Comparison of ENCODE assay signal across 1 cellular context in the genomic region with DNA sequence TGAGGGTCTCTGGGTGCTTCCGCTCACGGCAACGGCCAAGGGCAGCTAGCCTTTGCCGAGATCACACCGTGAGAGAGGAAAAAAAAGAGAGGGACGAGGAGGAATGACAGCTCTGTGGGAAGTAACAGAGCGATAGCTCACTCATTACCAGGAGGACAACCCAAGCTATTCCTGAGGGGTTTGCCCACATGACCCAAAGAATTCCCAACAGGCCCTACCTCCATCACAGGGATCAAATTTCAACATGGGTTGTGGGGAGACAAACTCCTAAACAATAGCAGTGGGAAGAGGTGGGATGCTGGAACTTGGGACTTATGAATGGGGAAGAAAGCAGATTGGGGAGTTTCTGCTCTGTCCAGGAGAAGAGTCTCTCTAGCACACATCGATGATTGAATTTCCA.
TF ChIP-seq lines count a peak whose summit lies in the region.

No MANE protein-coding gene starts in this region.

TF ChIP-seq in H1, 55 proteins besides CTCF, POLR2A, EP300 and RAD21:
- TF ChIP-seq CHD1 (IDR thresholded peaks at IDR 0.05; ENCODE audit: low read depth, low read length) (no peak), CHD2 (IDR thresholded peaks at IDR 0.05; ENCODE audit: low read length) (no peak), PHF8 (conservative IDR thresholded peaks at IDR 0.05; ENCODE audit: low read depth, low read length) (no peak), GABPA (IDR thresholded peaks at IDR 0.05; ENCODE audit: borderline replicate concordance, insufficient read depth, low read length) (no peak), EZH2 (IDR thresholded peaks at IDR 0.05; ENCODE audit: low read depth, low read length, severe bottlenecking) (no peak), RFX5 (IDR thresholded peaks at IDR 0.05; ENCODE audit: borderline replicate concordance, low read depth, low read length) (no peak), CBX8 (IDR thresholded peaks at IDR 0.05; ENCODE audit: borderline replicate concordance, low read depth, low read length) (no peak), SIN3A (conservative IDR thresholded peaks at IDR 0.05 in 1 of 2, IDR thresholded peaks at IDR 0.05 in 1 of 2; ENCODE audit: low read depth in 1 of 2, low read length in 2 of 2) (no peak), JUND (IDR thresholded peaks at IDR 0.05; ENCODE audit: low read length) (no peak), EGR1 (IDR thresholded peaks at IDR 0.05; ENCODE audit: borderline replicate concordance, low read depth, low read length) (no peak), TCF12 (IDR thresholded peaks at IDR 0.05; ENCODE audit: low read depth, low read length) (no peak), TAF1 (IDR thresholded peaks at IDR 0.05; ENCODE audit: low read depth, low read length) (no peak), FOSL1 (IDR thresholded peaks at IDR 0.05; ENCODE audit: insufficient read depth, low read depth, low read length) (no peak), TEAD4 (IDR thresholded peaks at IDR 0.05; ENCODE audit: low read depth, low read length) (no peak), GTF2F1 (IDR thresholded peaks at IDR 0.05; ENCODE audit: borderline replicate concordance, low read depth, low read length) (no peak), CEBPB (IDR thresholded peaks at IDR 0.05; ENCODE audit: low read depth, low read length) (no peak), SUZ12 (IDR thresholded peaks at IDR 0.05; ENCODE audit: low read length) (no peak)
- TF ChIP-seq, protein P1, sequence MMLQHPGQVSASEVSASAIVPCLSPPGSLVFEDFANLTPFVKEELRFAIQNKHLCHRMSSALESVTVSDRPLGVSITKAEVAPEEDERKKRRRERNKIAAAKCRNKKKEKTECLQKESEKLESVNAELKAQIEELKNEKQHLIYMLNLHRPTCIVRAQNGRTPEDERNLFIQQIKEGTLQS (IDR thresholded peaks at IDR 0.05; ENCODE audit: insufficient read depth, low read depth, low read length): no peak
TF ChIP-seq in H1: peak in this region for 0.
